ENCODE assay signal across 19 cellular contexts in the genomic region with DNA sequence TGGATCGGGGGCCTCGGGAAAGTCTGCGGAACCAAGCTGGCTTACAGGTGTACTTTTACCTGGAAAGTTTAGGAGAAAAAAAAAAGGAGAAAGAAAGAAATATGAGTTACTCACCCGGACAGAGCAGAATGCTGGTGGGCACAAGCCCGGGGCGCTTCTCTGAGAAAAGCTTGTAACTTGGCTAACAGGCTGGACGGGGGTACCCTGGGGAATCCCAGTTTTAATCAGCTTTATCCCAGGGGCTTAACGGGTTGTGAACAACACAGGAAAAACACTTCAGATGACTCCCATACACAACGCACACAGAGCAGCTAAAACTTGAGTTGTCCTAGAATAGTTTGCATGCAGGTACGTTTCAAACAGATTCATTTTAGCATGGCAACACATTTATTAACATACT. TPM values are rescaled to one million over a fixed set of nuclear protein-coding genes. Genes with fewer than 3 reads are reported as not detected.
DNase-seq lines count a peak whose midpoint lies in the region; ATAC-seq, FAIRE-seq and TF ChIP-seq lines count a peak whose summit lies in the region.
"Had no signal": no experiment of that assay in that cellular context is flagged by ENCODE, and none has a peak within 500 bp of the region (broad histone marks: within the 10 kb centered on the region; RNA-seq: fewer than 3 reads in every experiment).

No MANE protein-coding gene starts in this region.

- peaks cover 97% of the 10 kb centered on the region for H3K4me1 ChIP-seq in CD4-positive, CD25-positive, alpha-beta regulatory T cell (ENCODE audit: control insufficient read depth, insufficient read depth, low read length, poor library complexity, severe bottlenecking)
- no peaks in the 10 kb centered on the region for H3K4me1 ChIP-seq in osteoblast (ENCODE audit: insufficient read depth, low read length)

- H3K4me3 ChIP-seq in CD4-positive, CD25-positive, alpha-beta regulatory T cell (ENCODE audit: low read depth, low read length): no peak overlapping the region
- H3K4me3 ChIP-seq in osteoblast (ENCODE audit: insufficient read depth, low read length): no peak overlapping the region
- H3K4me3 ChIP-seq: tibial artery had no signal

- H4K20me1 ChIP-seq in osteoblast (ENCODE audit: insufficient read depth, low read length): no peaks in the 10 kb centered on the region

- no peaks in the 10 kb centered on the region for H3K27me3 Mint-ChIP-seq in CD4-positive, CD25-positive, alpha-beta regulatory T cell
- no peaks in the 10 kb centered on the region for H3K27me3 Mint-ChIP-seq in effector memory CD8-positive, alpha-beta T cell
- H3K27me3 Mint-ChIP-seq in type B pancreatic cell: no peaks in the 10 kb centered on the region

- H3K4me2 ChIP-seq in osteoblast (ENCODE audit: insufficient read depth, low read length): no peak overlapping the region

- H3K9me3 Mint-ChIP-seq in CD4-positive, CD25-positive, alpha-beta regulatory T cell: no peaks in the 10 kb centered on the region
- H3K9me3 Mint-ChIP-seq in effector memory CD8-positive, alpha-beta T cell: no peaks in the 10 kb centered on the region
- no peaks in the 10 kb centered on the region for H3K9me3 Mint-ChIP-seq in type B pancreatic cell
- H3K9me3 Mint-ChIP-seq: stimulated activated effector memory CD8-positive, alpha-beta T cell treated with anti-CD3 and anti-CD28 coated beads, Interleukin-12 subunit alpha, Interleukin-12 subunit beta, amount 100 ng/mL, for 72 hours had no signal

- H3K27ac Mint-ChIP-seq in CD4-positive, CD25-positive, alpha-beta regulatory T cell: peak overlapping the region in 2 of 3 donors; percentile 90 to 98
- H3K27ac Mint-ChIP-seq in effector memory CD8-positive, alpha-beta T cell: peak overlapping the region; percentile 82 to 91
- H3K27ac Mint-ChIP-seq in type B pancreatic cell: no peak overlapping the region
- H3K27ac Mint-ChIP-seq: stimulated activated effector memory CD8-positive, alpha-beta T cell treated with anti-CD3 and anti-CD28 coated beads, Interleukin-12 subunit alpha, Interleukin-12 subunit beta, amount 100 ng/mL, for 72 hours had no signal

- H3K9me3 ChIP-seq in CD4-positive, CD25-positive, alpha-beta regulatory T cell (ENCODE audit: control insufficient read depth in 2 of 2, low read length in 2 of 2): no peaks in the 10 kb centered on the region
- no peaks in the 10 kb centered on the region for H3K9me3 ChIP-seq in osteoblast (ENCODE audit: low read depth, low read length)
- H3K9me3 ChIP-seq: tibial artery had no signal

- H3K4me1 Mint-ChIP-seq in CD4-positive, CD25-positive, alpha-beta regulatory T cell: peaks cover 31 to 98% (median 49%) of the 10 kb centered on the region in 4 donors
- peaks cover 42 to 68% of the 10 kb centered on the region in 2 donors for H3K4me1 Mint-ChIP-seq in effector memory CD8-positive, alpha-beta T cell (ENCODE audit: low read depth in 2 of 2)
- H3K4me1 Mint-ChIP-seq in type B pancreatic cell (ENCODE audit: unreplicated experiment): peaks cover 25% of the 10 kb centered on the region

- H3K4me3 Mint-ChIP-seq in CD4-positive, CD25-positive, alpha-beta regulatory T cell: peak overlapping the region in 3 of 4 donors; percentile 48 to 87 (median 68)
- H3K4me3 Mint-ChIP-seq in effector memory CD8-positive, alpha-beta T cell: peak overlapping the region; percentile 18 to 41
- H3K4me3 Mint-ChIP-seq in type B pancreatic cell: no peak overlapping the region
- H3K4me3 Mint-ChIP-seq: stimulated activated effector memory CD8-positive, alpha-beta T cell treated with anti-CD3 and anti-CD28 coated beads, Interleukin-12 subunit alpha, Interleukin-12 subunit beta, amount 100 ng/mL, for 72 hours had no signal

- FAIRE-seq in D721Med (lab: Jason Lieb, UNC): peak; percentile 25
- FAIRE-seq: GM18507, keratinocyte had no signal

- H3K36me3 ChIP-seq in CD4-positive, CD25-positive, alpha-beta regulatory T cell (ENCODE audit: control insufficient read depth, insufficient read depth, low read length): no peaks in the 10 kb centered on the region
- no peaks in the 10 kb centered on the region for H3K36me3 ChIP-seq in osteoblast (ENCODE audit: insufficient read depth, low read length)

- H2AFZ ChIP-seq in osteoblast (ENCODE audit: low read length): no peak overlapping the region

- H3K27ac ChIP-seq in CD4-positive, CD25-positive, alpha-beta regulatory T cell (ENCODE audit: insufficient read depth, low read length, poor library complexity, severe bottlenecking): peak overlapping the region; percentile 6
- H3K27ac ChIP-seq in osteoblast (ENCODE audit: low read depth, low read length): no peak overlapping the region
- H3K27ac ChIP-seq: tibial artery had no signal

- DNase-seq in CD4-positive, CD25-positive, alpha-beta regulatory T cell: no peak
- DNase-seq in D721Med (ENCODE audit: insufficient read length, low spot score): peak; percentile 88
- DNase-seq in effector memory CD8-positive, alpha-beta T cell: no peak
- peak; percentile 57 for DNase-seq in osteoblast (ENCODE audit: insufficient read length, low spot score, missing footprints)
- no peak for DNase-seq in type B pancreatic cell (ENCODE audit: extremely low spot score, unreplicated experiment)
- no peak for DNase-seq in NCI-H146 treated with DMSO at 0.1 percent for 48 hours (lab: John Stamatoyannopoulos, UW; ENCODE audit: unreplicated experiment)
- no peak for DNase-seq in COLO668 (lab: John Stamatoyannopoulos, UW; ENCODE audit: unreplicated experiment)
- DNase-seq: activated CD4-positive, alpha-beta T cell treated with anti-CD3 and anti-CD28 coated beads, Interleukin-2, amount 50 U/mL, for 48 hours; activated naive CD4-positive, alpha-beta T cell; activated T-cell treated with anti-CD3 and anti-CD28 coated beads for 4 hours; Calu3; foreskin melanocyte; NCI-H1436 treated with DMSO at 0.1 percent for 48 hours; NCI-H526; tibial artery had no signal

- TF ChIP-seq CTCF in D721Med (IDR thresholded peaks at IDR 0.05; ENCODE audit: insufficient read depth, missing control alignments) (no peak), osteoblast (IDR thresholded peaks at IDR 0.05; ENCODE audit: extremely low read depth, low read depth, low read length) (no peak), type B pancreatic cell (conservative IDR thresholded peaks at IDR 0.05) (no peak)

- H3K36me3 Mint-ChIP-seq in CD4-positive, CD25-positive, alpha-beta regulatory T cell: peaks cover 4% of the 10 kb centered on the region
- peaks cover 14% of the 10 kb centered on the region for H3K36me3 Mint-ChIP-seq in effector memory CD8-positive, alpha-beta T cell (ENCODE audit: insufficient read depth)
- no peaks in the 10 kb centered on the region for H3K36me3 Mint-ChIP-seq in type B pancreatic cell

- H3K79me2 ChIP-seq in osteoblast (ENCODE audit: insufficient read depth, low read length): no peaks in the 10 kb centered on the region

- H3K27me3 ChIP-seq in CD4-positive, CD25-positive, alpha-beta regulatory T cell (ENCODE audit: control insufficient read depth, insufficient read depth, low read length): no peaks in the 10 kb centered on the region
- no peaks in the 10 kb centered on the region for H3K27me3 ChIP-seq in osteoblast (ENCODE audit: insufficient read depth, low read length)
- H3K27me3 ChIP-seq: tibial artery had no signal

- ATAC-seq in CD4-positive, CD25-positive, alpha-beta regulatory T cell (ENCODE audit: low read depth in 2 of 2): no peak
- ATAC-seq in effector memory CD8-positive, alpha-beta T cell (replicated peaks): no peak
- no peak for ATAC-seq in HG03159 (IDR thresholded peaks at IDR 0.05; ENCODE audit: unreplicated experiment)
- ATAC-seq: stimulated activated effector memory CD8-positive, alpha-beta T cell treated with anti-CD3 and anti-CD28 coated beads, Interleukin-12 subunit alpha, Interleukin-12 subunit beta, amount 100 ng/mL, for 72 hours had no signal

RNA-seq across cellular contexts. Expression of gene KLF2, which starts 37.3 kb away (rescaled TPM):
- 725 TPM for total RNA-seq in CD4-positive, CD25-positive, alpha-beta regulatory T cell
- 100 to 1,000 TPM in 2 of 4 donors, 10 to 100 TPM in 2; 95.1 to 139 (median 118) TPM for polyA plus RNA-seq in CD4-positive, CD25-positive, alpha-beta regulatory T cell
- total RNA-seq in osteoblast (11.2 and 16.6 TPM in 2 replicates), type B pancreatic cell (ENCODE audit: low replicate concordance) (1.4 and 2.1 TPM in 2 replicates)
- polyA plus RNA-seq: keratinocyte had no signal

Comparison
In these comparisons a context has a peak if more than half of its experiments do, and no peak if none do; other contexts are left out.
1. DNase-seq: peak in D721Med (single experiment) and osteoblast (single experiment); none in CD4-positive, CD25-positive, alpha-beta regulatory T cell (0 of 3), effector memory CD8-positive, alpha-beta T cell (0 of 3), type B pancreatic cell (single experiment), NCI-H146 treated with DMSO at 0.1 percent for 48 hours (single experiment) and COLO668 (single experiment).
2. RNA of gene KLF2, which starts 37.3 kb away (total RNA-seq): 725 TPM in CD4-positive, CD25-positive, alpha-beta regulatory T cell (single experiment); 11.2 to 16.6 TPM in osteoblast and 1.4 to 2.1 TPM in type B pancreatic cell; every median in the first group is over 10 times any median in the second.